Comparison of ENCODE assay signal across 9 cellular contexts in genomic region chr19:16367269-16367683, GRCh38. TPM values are rescaled to one million over a fixed set of nuclear protein-coding genes. Genes with fewer than 3 reads are reported as not detected.
DNase-seq lines count a peak whose midpoint lies in the region; ATAC-seq, FAIRE-seq and TF ChIP-seq lines count a peak whose summit lies in the region.
"Had no signal": no experiment of that assay in that cellular context is flagged by ENCODE, and none has a peak within 500 bp of the region (broad histone marks: within the 10 kb centered on the region; RNA-seq: fewer than 3 reads in every experiment).

No MANE protein-coding gene starts in this region.

- no peak for TF ChIP-seq CTCF in liver (IDR thresholded peaks at IDR 0.05; ENCODE audit: low read depth, low read length, missing input control)
- no peak for TF ChIP-seq CTCF in HepG2 (CRISPR knock-in tag; IDR thresholded peaks at IDR 0.05)
- no peak for TF ChIP-seq CTCF in upper lobe of left lung (IDR thresholded peaks at IDR 0.05)

- no peaks in the 10 kb centered on the region for H4K20me1 ChIP-seq in HepG2 (ENCODE audit: insufficient read depth, low read length)

- H3K9me3 ChIP-seq in liver (ENCODE audit: control insufficient read depth in 4 of 4, low read length in 3 of 4) = no peaks in the 10 kb centered on the region
- no peaks in the 10 kb centered on the region for H3K9me3 ChIP-seq in HepG2 (ENCODE audit: low read length)
- no peaks in the 10 kb centered on the region for H3K9me3 ChIP-seq in upper lobe of left lung

- no peak for DNase-seq in HepG2 (ENCODE audit: low spot score)
- DNase-seq in MV-4-11 (lab: John Stamatoyannopoulos, UW) = peak; percentile 98
- DNase-seq in caudate nucleus (lab: John Stamatoyannopoulos, UW) = no peak
- no peak for DNase-seq in upper lobe of left lung

- POLR2A ChIA-PET in HepG2 (lab: Yijun Ruan, JAX) = no interaction called here

- ATAC-seq in HepG2 (no peak), upper lobe of left lung (ENCODE audit: low FRiP score in 2 of 2) (no peak), HG03571 (IDR thresholded peaks at IDR 0.05; ENCODE audit: unreplicated experiment) (no peak), HG03432 (IDR thresholded peaks at IDR 0.05; ENCODE audit: unreplicated experiment) (no peak), SK-N-SH treated with all-trans-retinoic acid at 6 μM for 48 hours (no peak)

- no peak for FAIRE-seq in HepG2 (lab: Jason Lieb, UNC)
- FAIRE-seq: bronchial epithelial cell had no signal

- TF ChIP-seq RAD21 in liver (IDR thresholded peaks at IDR 0.05) (no peak), HepG2 (CRISPR knock-in tag; IDR thresholded peaks at IDR 0.05) (no peak)

- CTCF ChIA-PET in HepG2 (lab: Yijun Ruan, JAX; ENCODE audit: low intra/inter-chr PET ratio, low total read pairs) = no interaction called here

- no TSS peak for BruUV-seq in HepG2 (replicated peaks; lab: Mats Ljungman, UMichigan)

- WGBS in liver = 76% methylated on average over 10 of the region's 10 CpGs
- 95% methylated on average over 10 of the region's 10 CpGs for WGBS in HepG2 (ENCODE audit: low lambda C conversion rate)
- 56 to 82% methylated on average over 10 of the region's 10 CpGs for WGBS in upper lobe of left lung, 2 donors

- no peak overlapping the region for H3K9ac ChIP-seq in liver (ENCODE audit: low read depth in 1 of 2, low read length in 2 of 2)
- H3K9ac ChIP-seq in HepG2 (ENCODE audit: insufficient read depth, low read depth, low read length) = no peak overlapping the region

- intact Hi-C loops in HepG2 (cut with micrococcal nuclease; ENCODE audit: unreplicated experiment) = no loop called here

- H2AFZ ChIP-seq in HepG2 (ENCODE audit: low read length) = no peak overlapping the region

- no peak overlapping the region for H3K4me3 ChIP-seq in liver (ENCODE audit: low read depth in 1 of 3, low read length in 3 of 3)
- H3K4me3 ChIP-seq in HepG2 (replicated peaks in 1 of 3; ENCODE audit: insufficient read depth in 1 of 3, low read depth in 2 of 3, low read length in 3 of 3) = no peak overlapping the region
- H3K4me3 ChIP-seq in upper lobe of left lung = peak overlapping the region in 1 of 4 donors; percentile 13

- peak overlapping the region; percentile 23 to 40 for H3K27ac ChIP-seq in liver (ENCODE audit: low read depth in 1 of 2, low read length in 2 of 2)
- no peak overlapping the region for H3K27ac ChIP-seq in HepG2 (ENCODE audit: extremely low read length, insufficient read depth, low read length)
- peak overlapping the region; percentile 34 for H3K27ac ChIP-seq in caudate nucleus (ENCODE audit: low read depth, low read length)
- peak overlapping the region; percentile 54 to 82 (median 68) for H3K27ac ChIP-seq in upper lobe of left lung

- no peaks in the 10 kb centered on the region for H3K36me3 ChIP-seq in liver (ENCODE audit: control insufficient read depth in 4 of 4, insufficient read depth in 3 of 4, low read depth in 1 of 4, low read length in 3 of 4)
- H3K36me3 ChIP-seq in HepG2 (replicated peaks in 1 of 2; ENCODE audit: control insufficient read depth in 1 of 2, insufficient read depth in 2 of 2, low read length in 2 of 2) = peaks cover 2 to 13% of the 10 kb centered on the region in 2 experiments; a peak in 1 of 5 replicates
- H3K36me3 ChIP-seq in upper lobe of left lung = no peaks in the 10 kb centered on the region

- H3K79me2 ChIP-seq in HepG2 (ENCODE audit: insufficient read depth, low read length) = no peaks in the 10 kb centered on the region

- H3K27me3 ChIP-seq in liver (ENCODE audit: control insufficient read depth in 4 of 4, insufficient read depth in 4 of 4, low read length in 3 of 4) (no peaks in the 10 kb centered on the region), HepG2 (ENCODE audit: control insufficient read depth in 1 of 2, insufficient read depth in 2 of 2, low read length in 2 of 2) (no peaks in the 10 kb centered on the region), upper lobe of left lung (no peaks in the 10 kb centered on the region)

- H3K4me2 ChIP-seq in HepG2 (ENCODE audit: low read depth, low read length) = no peak overlapping the region

- TF ChIP-seq EP300 in HepG2 (IDR thresholded peaks at IDR 0.05; ENCODE audit: low read depth in 2 of 2, low read length in 2 of 2) = no peak
- TF ChIP-seq EP300 in HepG2 (CRISPR knock-in tag; IDR thresholded peaks at IDR 0.05; ENCODE audit: borderline replicate concordance) = no peak
- TF ChIP-seq EP300 in upper lobe of left lung (IDR thresholded peaks at IDR 0.05) = no peak

- peaks cover 5 to 33% (median 21%) of the 10 kb centered on the region in 4 donors for H3K4me1 ChIP-seq in liver (ENCODE audit: control insufficient read depth in 4 of 4, insufficient read depth in 4 of 4, low read length in 3 of 4)
- peaks cover 32% of the 10 kb centered on the region for H3K4me1 ChIP-seq in HepG2 (ENCODE audit: insufficient read depth, low read length)
- H3K4me1 ChIP-seq in upper lobe of left lung = peaks cover 37 to 60% (median 46%) of the 10 kb centered on the region in 4 donors

- TF ChIP-seq POLR2A in HepG2 (IDR thresholded peaks at IDR 0.05; ENCODE audit: insufficient read depth in 1 of 2, low read depth in 2 of 2, low read length in 2 of 2) = no peak
- TF ChIP-seq POLR2A in upper lobe of left lung (IDR thresholded peaks at IDR 0.05) = no peak

- in situ Hi-C loops in HepG2 (cut with HindIII; ENCODE audit: extremely low pct_ligation_motif_present, low pct_unique_long_range_greater_than_20kb) = no loop called here

TF ChIP-seq in liver, 16 proteins besides CTCF, POLR2A, EP300 and RAD21:
- TF ChIP-seq FOXA2 (IDR thresholded peaks at IDR 0.05) (no peak), RXRA (IDR thresholded peaks at IDR 0.05) (no peak), FOXA1 (IDR thresholded peaks at IDR 0.05) (no peak), YY1 (IDR thresholded peaks at IDR 0.05) (no peak), JUND (IDR thresholded peaks at IDR 0.05) (no peak), TAF1 (conservative IDR thresholded peaks at IDR 0.05) (no peak), HNF4A (conservative IDR thresholded peaks at IDR 0.05) (no peak), EGR1 (IDR thresholded peaks at IDR 0.05; ENCODE audit: low read depth in 2 of 2) (no peak), SP1 (IDR thresholded peaks at IDR 0.05) (no peak)

TF ChIP-seq in HepG2, 621 proteins besides CTCF, POLR2A, EP300 and RAD21 (continues in another document):
- no peak for TF ChIP-seq NFE2L2 (IDR thresholded peaks at IDR 0.05; ENCODE audit: low read length)
- TF ChIP-seq ZFP36 (IDR thresholded peaks at IDR 0.05; ENCODE audit: borderline replicate concordance, low read depth, low read length, partially characterized antibody) = no peak
- TF ChIP-seq SP140L (CRISPR knock-in tag; IDR thresholded peaks at IDR 0.05; ENCODE audit: borderline replicate concordance) = no peak
- TF ChIP-seq ZNF878 (CRISPR knock-in tag; IDR thresholded peaks at IDR 0.05) = no peak
- TF ChIP-seq ZFP1 (CRISPR knock-in tag; IDR thresholded peaks at IDR 0.05) = no peak
- TF ChIP-seq ZNF292 (CRISPR knock-in tag; IDR thresholded peaks at IDR 0.05; ENCODE audit: borderline replicate concordance, low read depth) = no peak
- no peak for TF ChIP-seq EED (CRISPR knock-in tag; IDR thresholded peaks at IDR 0.05)
- no peak for TF ChIP-seq NR2F1 (CRISPR knock-in tag; IDR thresholded peaks at IDR 0.05)
- no peak for TF ChIP-seq ZNF530 (CRISPR knock-in tag; IDR thresholded peaks at IDR 0.05; ENCODE audit: low read depth)

TF ChIP-seq in SK-N-SH treated with all-trans-retinoic acid at 6 μM for 48 hours, 23 proteins besides CTCF, POLR2A, EP300 and RAD21 (continues in another document):
- TF ChIP-seq CSDC2 (CRISPR knock-in tag; IDR thresholded peaks at IDR 0.05) (no peak), ZNF8 (CRISPR knock-in tag; IDR thresholded peaks at IDR 0.05) (no peak), OSR1 (CRISPR knock-in tag; IDR thresholded peaks at IDR 0.05) (no peak)
- TF ChIP-seq, protein P1, sequence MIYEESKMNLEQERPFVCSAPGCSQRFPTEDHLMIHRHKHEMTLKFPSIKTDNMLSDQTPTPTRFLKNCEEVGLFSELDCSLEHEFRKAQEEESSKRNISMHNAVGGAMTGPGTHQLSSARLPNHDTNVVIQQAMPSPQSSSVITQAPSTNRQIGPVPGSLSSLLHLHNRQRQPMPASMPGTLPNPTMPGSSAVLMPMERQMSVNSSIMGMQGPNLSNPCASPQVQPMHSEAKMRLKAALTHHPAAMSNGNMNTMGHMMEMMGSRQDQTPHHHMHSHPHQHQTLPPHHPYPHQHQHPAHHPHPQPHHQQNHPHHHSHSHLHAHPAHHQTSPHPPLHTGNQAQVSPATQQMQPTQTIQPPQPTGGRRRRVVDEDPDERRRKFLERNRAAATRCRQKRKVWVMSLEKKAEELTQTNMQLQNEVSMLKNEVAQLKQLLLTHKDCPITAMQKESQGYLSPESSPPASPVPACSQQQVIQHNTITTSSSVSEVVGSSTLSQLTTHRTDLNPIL (CRISPR knock-in tag; IDR thresholded peaks at IDR 0.05; ENCODE audit: low read depth) = no peak

RNA-seq across cellular contexts. Expression of gene KLF2, which starts 42.6 kb away (rescaled TPM):
- total RNA-seq in liver (10 to 100 TPM in 1 of 2 donors, 1 to 10 TPM in 1; 4.0 to 11.2 TPM), HepG2 (2016; rRNA removed; fragmentation: Illumina TruSeq; extraction: Trizol) (not detected in 2 replicates), upper lobe of left lung (100 to 1,000 TPM in 2 of 6 donors, 10 to 100 TPM in 4; 26.2 to 298 (median 75.8) TPM)
- polyA plus RNA-seq in liver (1 to 10 TPM; 3.9 to 4.4 TPM), HepG2 (2011; rRNA removed) (0.05 TPM in 1 of 2 replicates, not detected in the other)
- total RNA-seq in HepG2 (2016; cell fraction: cytosol; rRNA removed; fragmentation: Illumina TruSeq; extraction: Trizol; ENCODE audit: low read depth) = not detected in 2 replicates
- total RNA-seq in HepG2 (2016; cell fraction: insoluble cytoplasmic fraction; rRNA removed; fragmentation: Illumina TruSeq; extraction: Trizol) = not detected in 2 replicates
- total RNA-seq in HepG2 (2016; cell fraction: membrane; rRNA removed; fragmentation: Illumina TruSeq; extraction: Trizol) = not detected in 2 replicates
- not detected in 2 replicates for total RNA-seq in HepG2 (2016; cell fraction: nucleus; rRNA removed; fragmentation: Illumina TruSeq; extraction: Trizol)
- polyA plus RNA-seq in HepG2 (2011; cell fraction: cytosol; rRNA removed) = 0.05 TPM in 1 of 2 replicates, not detected in the other
- 0.16 and 0.23 TPM in 2 replicates for polyA plus RNA-seq in HepG2 (2011; cell fraction: nucleus; rRNA removed)
- not detected in 2 replicates for polyA plus RNA-seq in HepG2 (2012)
- polyA plus RNA-seq in HepG2 (2016; cell fraction: cytosol; fragmentation: Illumina TruSeq; extraction: Trizol; ENCODE audit: low read depth) = not detected in 2 replicates
- polyA plus RNA-seq in HepG2 (2016; cell fraction: insoluble cytoplasmic fraction; fragmentation: Illumina TruSeq; extraction: Trizol; ENCODE audit: low read depth) = not detected in 2 replicates
- 0.27 TPM in 1 of 2 replicates, not detected in the other for polyA plus RNA-seq in HepG2 (2016; cell fraction: membrane; fragmentation: Illumina TruSeq; extraction: Trizol; ENCODE audit: low read depth)
- not detected in 2 replicates for polyA plus RNA-seq in HepG2 (2016; cell fraction: nucleus; fragmentation: Illumina TruSeq; extraction: Trizol; ENCODE audit: insufficient read depth, low read depth)
- polyA minus RNA-seq in HepG2 (2011; rRNA and poly(A)+ RNA removed; ENCODE audit: low replicate concordance) = 0.16 TPM in 1 of 2 replicates, not detected in the other
- polyA minus RNA-seq in HepG2 (2011; cell fraction: cytosol; rRNA and poly(A)+ RNA removed) = not detected in 2 replicates
- polyA minus RNA-seq in HepG2 (2011; cell fraction: nucleus; rRNA and poly(A)+ RNA removed) = not detected in 2 replicates
